ENCODE assay signal across 12 cellular contexts in the genomic region with DNA sequence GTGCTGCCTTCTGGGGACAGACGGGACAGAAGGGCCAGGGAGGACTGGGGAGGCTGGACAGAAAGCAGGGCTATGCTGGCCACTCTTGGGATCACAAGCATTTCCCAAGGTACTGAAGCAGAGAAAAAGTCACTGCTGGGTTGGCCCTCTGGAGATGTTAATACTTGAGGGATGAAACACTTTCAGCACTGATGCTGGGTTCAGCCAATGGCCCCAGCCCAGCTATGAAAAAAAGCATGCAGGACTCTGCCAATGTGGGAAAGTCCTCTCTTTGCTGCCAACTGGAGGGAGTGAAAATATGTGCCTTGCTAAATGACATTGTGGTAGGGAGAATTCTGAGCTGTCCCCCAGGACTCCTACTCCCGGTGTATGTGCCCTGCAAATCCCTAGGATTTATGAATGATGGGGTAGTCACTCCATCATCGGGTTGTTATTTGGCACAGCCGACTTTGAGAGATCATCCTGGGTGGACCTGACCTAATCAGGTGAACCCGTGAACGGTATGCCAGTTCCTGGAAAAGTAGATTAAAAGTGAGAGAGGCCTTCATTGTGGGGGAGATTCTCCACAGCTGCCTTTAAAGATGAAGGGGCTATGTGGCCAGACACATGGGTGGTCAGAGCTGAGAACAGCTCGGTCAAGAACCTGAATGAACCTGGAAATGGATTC.
DNase-seq lines count a peak whose midpoint lies in the region; ATAC-seq and TF ChIP-seq lines count a peak whose summit lies in the region.
"Had no signal": no experiment of that assay in that cellular context is flagged by ENCODE, and none has a peak within 500 bp of the region (broad histone marks: within the 10 kb centered on the region; RNA-seq: fewer than 3 reads in every experiment).

No MANE protein-coding gene starts in this region.

- no peaks in the 10 kb centered on the region for H3K9me2 ChIP-seq in OCI-LY7 (ENCODE audit: insufficient read depth, low read length)

- peaks cover 5% of the 10 kb centered on the region; the same call in 1 of the 2 replicates for H4K20me1 ChIP-seq in OCI-LY7 (ENCODE audit: insufficient read depth, low read length)

- H3K14ac ChIP-seq in neuronal stem cell (ENCODE audit: low read length): no peak overlapping the region

- no TSS peak for BruUV-seq in OCI-LY7 (replicated peaks; lab: Mats Ljungman, UMichigan)

- H3K9ac ChIP-seq in neuronal stem cell (ENCODE audit: low read depth, low read length, poor library complexity): no peak overlapping the region

- no CpG with 5 or more reads among the region's 7 CpGs for WGBS in neuronal stem cell (ENCODE audit: extremely low coverage in 2 of 2, insufficient read length in 2 of 2, insufficient replicate concordance in 1 of 2), 2 donors
- 83 to 93% (median 90%) methylated on average over 7 of the region's 7 CpGs for WGBS in adrenal gland, 4 donors

- H2AFZ ChIP-seq in OCI-LY7 (ENCODE audit: low read length) (no peak overlapping the region), neuronal stem cell (ENCODE audit: low read length) (no peak overlapping the region)

- peaks cover 78% of the 10 kb centered on the region for H3K36me3 Mint-ChIP-seq in CD4-positive, alpha-beta T cell (ENCODE audit: low read depth)
- peaks cover 18% of the 10 kb centered on the region for H3K36me3 Mint-ChIP-seq in endothelial cell (ENCODE audit: low read depth, unreplicated experiment)

- POLR2A ChIA-PET in CD4-positive, alpha-beta T cell (lab: Charles Lee): interaction anchor here (0.6 to 2.8 kb wide), 7 partner anchors 9 to 300 kb away, joined by 3 to 9 read pairs (median 4); no protein-coding TSS in a partner anchor
- POLR2A ChIA-PET in OCI-LY7 (lab: Charles Lee): interaction anchor here (0.7 to 1.6 kb wide), 3 partner anchors 9 to 1163 kb away, joined by 3 to 5 read pairs (median 4); no protein-coding TSS in a partner anchor

- no peaks in the 10 kb centered on the region for H3K27me3 ChIP-seq in CD4-positive, alpha-beta T cell (ENCODE audit: control insufficient read depth, insufficient read depth, low read length)
- H3K27me3 ChIP-seq in neuronal stem cell (ENCODE audit: control insufficient read depth in 3 of 3, insufficient read depth in 3 of 3, low read depth in 1 of 3, low read length in 3 of 3) (no peaks in the 10 kb centered on the region), adrenal gland (no peaks in the 10 kb centered on the region)

- H3K4me1 ChIP-seq in OCI-LY7 (ENCODE audit: insufficient read depth, low read length, poor library complexity, severe bottlenecking) (peaks cover 38% of the 10 kb centered on the region), neuronal stem cell (ENCODE audit: control insufficient read depth in 2 of 2, insufficient read depth in 1 of 2, low read depth in 1 of 2, low read length in 2 of 2) (peaks cover 8 to 12% of the 10 kb centered on the region in 2 donors), adrenal gland (replicated peaks in 1 of 2) (peaks cover 0 to 11% of the 10 kb centered on the region in 2 donors)

- H3K4me3 ChIP-seq in OCI-LY7 (ENCODE audit: low read depth, low read length, poor library complexity, severe bottlenecking): no peak overlapping the region
- no peak overlapping the region for H3K4me3 ChIP-seq in neuronal stem cell (ENCODE audit: low read length in 2 of 2)
- no peak overlapping the region for H3K4me3 ChIP-seq in adrenal gland

- H4K91ac ChIP-seq in neuronal stem cell (ENCODE audit: low read depth, low read length, poor library complexity): no peak overlapping the region

- no peak overlapping the region for H2BK12ac ChIP-seq in neuronal stem cell (ENCODE audit: low read length)

- no peaks in the 10 kb centered on the region for H3K27me3 Mint-ChIP-seq in CD4-positive, alpha-beta T cell
- peaks cover 14% of the 10 kb centered on the region for H3K27me3 Mint-ChIP-seq in endothelial cell (ENCODE audit: unreplicated experiment)

- TF ChIP-seq CTCF in CD4-positive, alpha-beta T cell (IDR thresholded peaks at IDR 0.05): no peak
- TF ChIP-seq CTCF in OCI-LY7 (conservative IDR thresholded peaks at IDR 0.05; ENCODE audit: low read length) (no peak), endothelial cell (IDR thresholded peaks at IDR 0.05; ENCODE audit: unreplicated experiment) (no peak), adrenal gland (IDR thresholded peaks at IDR 0.05) (no peak)

- H3K27ac ChIP-seq in CD4-positive, alpha-beta T cell (ENCODE audit: low read depth, low read length): peak overlapping the region; percentile 55
- H3K27ac ChIP-seq in OCI-LY7 (ENCODE audit: low read depth, low read length, poor library complexity, severe bottlenecking) (no peak overlapping the region), neuronal stem cell (replicated peaks; ENCODE audit: low read length) (no peak overlapping the region), adrenal gland (no peak overlapping the region)

- H4K8ac ChIP-seq in neuronal stem cell (ENCODE audit: low read depth, low read length): no peak overlapping the region

- peak overlapping the region; percentile 78 for H3K4me2 ChIP-seq in OCI-LY7 (ENCODE audit: low read length)
- no peak overlapping the region for H3K4me2 ChIP-seq in neuronal stem cell (ENCODE audit: insufficient read depth, low read length, poor library complexity, severe bottlenecking)

- peaks cover 95% of the 10 kb centered on the region for H3K4me1 Mint-ChIP-seq in CD4-positive, alpha-beta T cell (ENCODE audit: low read depth)
- H3K4me1 Mint-ChIP-seq in endothelial cell (ENCODE audit: unreplicated experiment): peaks cover 55% of the 10 kb centered on the region

- H3K27ac Mint-ChIP-seq in CD4-positive, alpha-beta T cell: peak overlapping the region; percentile 93
- peak overlapping the region; percentile 30 for H3K27ac Mint-ChIP-seq in endothelial cell (ENCODE audit: unreplicated experiment)

- H3K36me3 ChIP-seq in OCI-LY7 (ENCODE audit: insufficient read depth, low read length) (no peaks in the 10 kb centered on the region), neuronal stem cell (replicated peaks in 1 of 2; ENCODE audit: control insufficient read depth in 2 of 2, insufficient read depth in 2 of 2, low read length in 2 of 2) (peaks cover 4 to 44% of the 10 kb centered on the region in 2 donors), adrenal gland (replicated peaks in 1 of 2) (no peaks in the 10 kb centered on the region)

- no peak overlapping the region for H2BK15ac ChIP-seq in neuronal stem cell (ENCODE audit: low read length)

- H3K23ac ChIP-seq in neuronal stem cell (ENCODE audit: low read depth, low read length, poor library complexity): no peak overlapping the region

- H2BK5ac ChIP-seq in neuronal stem cell (ENCODE audit: low read length): no peak overlapping the region

- ATAC-seq in CD4-positive, alpha-beta T cell (ENCODE audit: poor library complexity): no peak
- ATAC-seq in HG03439 (IDR thresholded peaks at IDR 0.05; ENCODE audit: unreplicated experiment): no peak

- no peak overlapping the region for H3K4ac ChIP-seq in neuronal stem cell (ENCODE audit: low read length)

- H3K79me2 ChIP-seq in OCI-LY7 (ENCODE audit: insufficient read depth, low read depth, low read length): no peaks in the 10 kb centered on the region

- H3K79me1 ChIP-seq in neuronal stem cell (ENCODE audit: low read depth, low read length): no peaks in the 10 kb centered on the region

- H2AK5ac ChIP-seq in neuronal stem cell (ENCODE audit: low read depth, low read length): no peak overlapping the region

- H3K9me3 ChIP-seq in CD4-positive, alpha-beta T cell (ENCODE audit: control insufficient read depth, low read length): no peaks in the 10 kb centered on the region
- H3K9me3 ChIP-seq in OCI-LY7 (ENCODE audit: low read length) (no peaks in the 10 kb centered on the region), neuronal stem cell (replicated peaks in 1 of 2; ENCODE audit: control insufficient read depth in 2 of 2, insufficient read depth in 1 of 2, low read depth in 1 of 2, low read length in 2 of 2) (peaks cover 3 to 7% of the 10 kb centered on the region in 2 donors), adrenal gland (replicated peaks in 1 of 3) (no peaks in the 10 kb centered on the region)

- intact Hi-C loops in CD4-positive, alpha-beta T cell (cut with DNase I, micrococcal nuclease): loop anchor here (2.0 to 10.0 kb wide), 4 partner anchors 25 to 77 kb away; no protein-coding TSS in a partner anchor
- intact Hi-C loops in OCI-LY7 (cut with micrococcal nuclease; ENCODE audit: unreplicated experiment) (no loop called here), adrenal gland (cut with DNase I) (no loop called here)

- CTCF ChIA-PET in CD4-positive, alpha-beta T cell (lab: Charles Lee): interaction anchor here (1.3 kb wide), 1 partner anchor 99 kb away, joined by 3 read pairs; no protein-coding TSS in a partner anchor
- CTCF ChIA-PET in OCI-LY7 (lab: Charles Lee; ENCODE audit: unreplicated experiment): interaction anchor here (1.6 kb wide), 1 partner anchor 23 kb away, joined by 4 read pairs; no protein-coding TSS in a partner anchor

- no peak for DNase-seq in CD4-positive, alpha-beta T cell
- DNase-seq in OCI-LY7 (ENCODE audit: low spot score) (no peak), endothelial cell (ENCODE audit: low spot score) (no peak), neuronal stem cell (ENCODE audit: low spot score) (no peak), COLO668 (lab: John Stamatoyannopoulos, UW; ENCODE audit: unreplicated experiment) (no peak), mesenteric fat pad (ENCODE audit: low spot score) (no peak), adrenal gland (no peak)
- DNase-seq: activated CD4-positive, CD25-positive, alpha-beta regulatory T cell; amniotic stem cell; NCI-H526; SHP77 had no signal

- H2BK120ac ChIP-seq in neuronal stem cell (ENCODE audit: low read depth, low read length): no peak overlapping the region

- peak overlapping the region; percentile 77 for H3K4me3 Mint-ChIP-seq in CD4-positive, alpha-beta T cell
- H3K4me3 Mint-ChIP-seq in endothelial cell (ENCODE audit: unreplicated experiment): no peak overlapping the region

- H3K18ac ChIP-seq in neuronal stem cell (ENCODE audit: low read length): peak overlapping the region; percentile 29

- no peaks in the 10 kb centered on the region for H3K9me3 Mint-ChIP-seq in CD4-positive, alpha-beta T cell
- H3K9me3 Mint-ChIP-seq in endothelial cell (ENCODE audit: unreplicated experiment): no peaks in the 10 kb centered on the region

- no peak for TF ChIP-seq POLR2A in adrenal gland (IDR thresholded peaks at IDR 0.05)

Comparison
In these comparisons a context has a peak if more than half of its experiments do, and no peak if none do; other contexts are left out.
1. intact Hi-C loops: an anchor here in CD4-positive, alpha-beta T cell (2.0 to 10.0 kb wide); none called in OCI-LY7 and adrenal gland.